Comparison of ENCODE assay signal across 8 cellular contexts in the genomic region with DNA sequence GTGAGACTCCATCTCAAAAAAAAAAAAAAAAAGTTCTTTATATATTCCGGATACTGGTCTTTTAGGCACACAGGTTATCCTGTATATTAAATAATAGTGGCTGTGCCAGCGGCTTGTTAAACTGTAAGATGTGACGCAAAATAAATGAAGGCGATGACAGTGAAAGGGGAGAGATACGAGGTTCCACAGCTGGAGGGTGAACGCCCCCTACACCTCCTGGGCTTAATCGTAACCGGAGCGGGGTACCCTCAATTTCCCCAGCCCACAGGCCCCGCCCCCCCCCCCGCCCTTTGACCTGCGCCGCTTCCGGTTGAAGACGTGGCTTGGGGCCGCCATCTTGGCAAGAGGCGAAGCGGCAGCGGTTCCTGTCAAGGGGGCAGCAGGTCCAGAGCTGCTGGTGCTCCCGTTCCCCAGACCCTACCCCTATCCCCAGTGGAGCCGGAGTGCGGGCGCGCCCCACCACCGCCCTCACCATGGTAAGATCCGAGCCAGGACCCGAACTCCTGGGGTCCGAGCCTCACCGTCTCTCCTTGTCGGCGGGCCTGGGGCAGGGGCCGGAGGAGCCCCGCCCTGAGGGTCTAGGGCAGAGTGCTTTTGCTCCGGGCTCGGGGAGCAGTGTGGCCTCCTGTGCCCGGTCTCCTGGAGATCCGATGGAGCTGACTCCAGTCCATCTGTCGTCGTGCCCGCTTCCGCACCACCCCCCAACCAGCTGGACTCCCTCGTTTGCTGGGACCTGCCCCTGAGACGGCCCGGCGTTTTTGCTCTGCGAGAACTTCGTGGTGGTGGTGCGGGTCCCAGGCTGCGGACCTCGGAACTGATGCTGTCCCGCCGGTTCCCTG. TPM values are rescaled to one million over a fixed set of nuclear protein-coding genes. Genes with fewer than 3 reads are reported as not detected.
DNase-seq lines count a peak whose midpoint lies in the region; ATAC-seq and TF ChIP-seq lines count a peak whose summit lies in the region.

TSS of gene ARCN1 (plus strand) at position 335 of the 839 bp plus-strand sequence. CDS start at position 474, 139 bp downstream.

- peaks cover 3% of the 10 kb centered on the region; the same call in 1 of the 2 replicates for H3K4me1 ChIP-seq in ES-I3 (ENCODE audit: insufficient read depth, low read length)
- no peaks in the 10 kb centered on the region for H3K4me1 ChIP-seq in HEK293 (ENCODE audit: control insufficient read depth, insufficient read depth, low read length)
- peaks cover 56% of the 10 kb centered on the region for H3K4me1 ChIP-seq in left ventricle myocardium inferior
- H3K4me1 ChIP-seq in upper lobe of right lung, result peaks cover 40% of the 10 kb centered on the region

- POLR2A ChIA-PET in HEK293 (lab: Yijun Ruan, JAX), result interaction anchor here (0.5 to 1.0 kb wide), 12 partner anchors 9 to 405 kb away, joined by 3 to 9 read pairs (median 4); partner anchors contain the start of gene TMEM25

- H3K9me3 ChIP-seq in ES-I3 (ENCODE audit: control insufficient read depth, insufficient read depth, low read length) (no peaks in the 10 kb centered on the region), HEK293 (ENCODE audit: control insufficient read depth, insufficient read depth, low read depth, low read length) (no peaks in the 10 kb centered on the region), T-helper 17 cell (ENCODE audit: control insufficient read depth, low read length, poor library complexity, severe bottlenecking) (no peaks in the 10 kb centered on the region), left ventricle myocardium inferior (replicated peaks) (no peaks in the 10 kb centered on the region), upper lobe of right lung (no peaks in the 10 kb centered on the region)

- H3K27me3 Mint-ChIP-seq in T-helper 17 cell (no peaks in the 10 kb centered on the region), progenitor cell of endocrine pancreas (no peaks in the 10 kb centered on the region)

- peak within 1 kb of the TSS; percentile 82 for H3K27ac ChIP-seq in HEK293 (ENCODE audit: extremely low read depth, low read depth, low read length)
- H3K27ac ChIP-seq in left ventricle myocardium inferior (replicated peaks), result peak within 1 kb of the TSS; percentile 98
- H3K27ac ChIP-seq in upper lobe of right lung, result peak within 1 kb of the TSS; percentile 99

- H3K4me3 Mint-ChIP-seq in T-helper 17 cell (peak within 1 kb of the TSS; percentile 99), progenitor cell of endocrine pancreas (ENCODE audit: low read depth) (peak within 1 kb of the TSS; percentile 81)

- H3K4me1 Mint-ChIP-seq in T-helper 17 cell (peaks cover 34% of the 10 kb centered on the region), progenitor cell of endocrine pancreas (ENCODE audit: low read depth) (peaks cover 27% of the 10 kb centered on the region)

- ATAC-seq in T-helper 17 cell (peak; percentile 85), upper lobe of right lung (peak; percentile 96)

- H3K36me3 ChIP-seq in ES-I3 (ENCODE audit: insufficient read depth, low read length) (no peaks in the 10 kb centered on the region), HEK293 (ENCODE audit: control insufficient read depth in 2 of 2, insufficient read depth in 1 of 2, low read length in 2 of 2) (no peaks in the 10 kb centered on the region; a peak in 1 of 3 replicates), left ventricle myocardium inferior (no peaks in the 10 kb centered on the region), upper lobe of right lung (peaks cover 3% of the 10 kb centered on the region)

- peak within 1 kb of the TSS; percentile 65 for H3K9ac ChIP-seq in ES-I3 (ENCODE audit: low read depth, low read length)

- H3K27ac Mint-ChIP-seq in T-helper 17 cell (peak within 1 kb of the TSS; percentile 99), progenitor cell of endocrine pancreas (peak within 1 kb of the TSS; percentile 94)

- DNase-seq in NCI-H1105 treated with DMSO at 0.1 percent for 48 hours (lab: John Stamatoyannopoulos, UW), result peak; percentile 90
- DNase-seq in T-helper 17 cell, result peak; percentile 58 to 71 (median 66)
- DNase-seq in amniotic stem cell (lab: John Stamatoyannopoulos, UW), result peak; percentile 53
- DNase-seq in left ventricle myocardium inferior, result peak; percentile 77
- DNase-seq in progenitor cell of endocrine pancreas (ENCODE audit: low spot score, unreplicated experiment), result peak; percentile 52
- DNase-seq in upper lobe of right lung, result peak; percentile 91

- TF ChIP-seq CTCF in HEK293 (tag by site-specific recombination; IDR thresholded peaks at IDR 0.05) (no peak), left ventricle myocardium inferior (IDR thresholded peaks at IDR 0.05; ENCODE audit: borderline replicate concordance) (no peak), progenitor cell of endocrine pancreas (IDR thresholded peaks at IDR 0.05; ENCODE audit: unreplicated experiment) (no peak), upper lobe of right lung (IDR thresholded peaks at IDR 0.05) (no peak)

- H3K36me3 Mint-ChIP-seq in T-helper 17 cell (ENCODE audit: low read depth), result peaks cover 2% of the 10 kb centered on the region
- no peaks in the 10 kb centered on the region for H3K36me3 Mint-ChIP-seq in progenitor cell of endocrine pancreas (ENCODE audit: insufficient read depth)

- CTCF ChIA-PET in HEK293 (lab: Yijun Ruan, JAX), result interaction anchor here (0.7 to 2.1 kb wide), 3 partner anchors 15 to 32 kb away, joined by 3 to 8 read pairs (median 7); no protein-coding TSS in a partner anchor

- H3K9me3 Mint-ChIP-seq in progenitor cell of endocrine pancreas (ENCODE audit: low read depth), result no peaks in the 10 kb centered on the region

- intact Hi-C loops in left ventricle myocardium inferior (cut with micrococcal nuclease) (no loop called here), upper lobe of right lung (cut with DNase I) (no loop called here)

- H3K27me3 ChIP-seq in left ventricle myocardium inferior (ENCODE audit: low read depth), result no peaks in the 10 kb centered on the region
- no peaks in the 10 kb centered on the region for H3K27me3 ChIP-seq in upper lobe of right lung

- H3K4me3 ChIP-seq in HEK293 (ENCODE audit: low read depth, low read length), result peak within 1 kb of the TSS; percentile 98
- peak within 1 kb of the TSS; percentile 97 for H3K4me3 ChIP-seq in left ventricle myocardium inferior
- peak within 1 kb of the TSS; percentile 99 for H3K4me3 ChIP-seq in upper lobe of right lung

TF ChIP-seq in HEK293, 187 proteins besides CTCF, POLR2A, EP300 and RAD21 (continues in another document):
- TF ChIP-seq GLIS1 (tag by site-specific recombination; IDR thresholded peaks at IDR 0.05), result no peak
- TF ChIP-seq REPIN1 (tag by site-specific recombination; IDR thresholded peaks at IDR 0.05; ENCODE audit: low read depth), result no peak
- no peak for TF ChIP-seq ZNF624 (tag by site-specific recombination; IDR thresholded peaks at IDR 0.05)
- TF ChIP-seq GFI1B (tag by site-specific recombination; IDR thresholded peaks at IDR 0.05), result no peak
- TF ChIP-seq ZXDB (tag by site-specific recombination; IDR thresholded peaks at IDR 0.05), result peak; percentile 79
- peak; percentile 51 for TF ChIP-seq SP2 (tag by site-specific recombination; IDR thresholded peaks at IDR 0.05)
- TF ChIP-seq ZNF302 (tag by site-specific recombination; IDR thresholded peaks at IDR 0.05; ENCODE audit: low read depth), result no peak
- no peak for TF ChIP-seq ZNF513 (tag by site-specific recombination; IDR thresholded peaks at IDR 0.05)
- TF ChIP-seq, protein P1, sequence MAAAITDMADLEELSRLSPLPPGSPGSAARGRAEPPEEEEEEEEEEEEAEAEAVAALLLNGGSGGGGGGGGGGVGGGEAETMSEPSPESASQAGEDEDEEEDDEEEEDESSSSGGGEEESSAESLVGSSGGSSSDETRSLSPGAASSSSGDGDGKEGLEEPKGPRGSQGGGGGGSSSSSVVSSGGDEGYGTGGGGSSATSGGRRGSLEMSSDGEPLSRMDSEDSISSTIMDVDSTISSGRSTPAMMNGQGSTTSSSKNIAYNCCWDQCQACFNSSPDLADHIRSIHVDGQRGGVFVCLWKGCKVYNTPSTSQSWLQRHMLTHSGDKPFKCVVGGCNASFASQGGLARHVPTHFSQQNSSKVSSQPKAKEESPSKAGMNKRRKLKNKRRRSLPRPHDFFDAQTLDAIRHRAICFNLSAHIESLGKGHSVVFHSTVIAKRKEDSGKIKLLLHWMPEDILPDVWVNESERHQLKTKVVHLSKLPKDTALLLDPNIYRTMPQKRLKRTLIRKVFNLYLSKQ (tag by site-specific recombination; IDR thresholded peaks at IDR 0.05; ENCODE audit: borderline replicate concordance), result no peak
- no peak for TF ChIP-seq MZF1 (tag by site-specific recombination; IDR thresholded peaks at IDR 0.05; ENCODE audit: borderline replicate concordance)
- TF ChIP-seq ZNF621 (tag by site-specific recombination; IDR thresholded peaks at IDR 0.05), result no peak
- peak; percentile 87 for TF ChIP-seq ZBTB48 (tag by site-specific recombination; IDR thresholded peaks at IDR 0.05)
- no peak for TF ChIP-seq ZNF169 (tag by site-specific recombination; IDR thresholded peaks at IDR 0.05)
- TF ChIP-seq ZNF664 (tag by site-specific recombination; IDR thresholded peaks at IDR 0.05), result no peak
- no peak for TF ChIP-seq ZEB2 (tag by site-specific recombination; IDR thresholded peaks at IDR 0.05)
- TF ChIP-seq ZNF292 (tag by site-specific recombination; IDR thresholded peaks at IDR 0.05; ENCODE audit: borderline replicate concordance, low read depth), result no peak
- TF ChIP-seq KLF1 (tag by site-specific recombination; IDR thresholded peaks at IDR 0.05), result no peak
- TF ChIP-seq ZNF184 (tag by site-specific recombination; IDR thresholded peaks at IDR 0.05), result no peak
- no peak for TF ChIP-seq ZNF571 (tag by site-specific recombination; IDR thresholded peaks at IDR 0.05)

RNA-seq across cellular contexts. Expression of gene ARCN1, which starts in this region (rescaled TPM):
- total RNA-seq in T-helper 17 cell, result 10 to 100 TPM; 86.2 to 87.5 TPM
- total RNA-seq in left ventricle myocardium inferior, result 99.4 TPM
- total RNA-seq in progenitor cell of endocrine pancreas, result 112 TPM in 2 replicates
- 120 TPM for total RNA-seq in upper lobe of right lung

Comparison
In these comparisons a context has a peak if more than half of its experiments do, and no peak if none do; other contexts are left out.
1. Peak in every context shown above with its lines: DNase-seq, ATAC-seq, H3K4me3 ChIP-seq and H3K27ac ChIP-seq.